In the genomic region with DNA sequence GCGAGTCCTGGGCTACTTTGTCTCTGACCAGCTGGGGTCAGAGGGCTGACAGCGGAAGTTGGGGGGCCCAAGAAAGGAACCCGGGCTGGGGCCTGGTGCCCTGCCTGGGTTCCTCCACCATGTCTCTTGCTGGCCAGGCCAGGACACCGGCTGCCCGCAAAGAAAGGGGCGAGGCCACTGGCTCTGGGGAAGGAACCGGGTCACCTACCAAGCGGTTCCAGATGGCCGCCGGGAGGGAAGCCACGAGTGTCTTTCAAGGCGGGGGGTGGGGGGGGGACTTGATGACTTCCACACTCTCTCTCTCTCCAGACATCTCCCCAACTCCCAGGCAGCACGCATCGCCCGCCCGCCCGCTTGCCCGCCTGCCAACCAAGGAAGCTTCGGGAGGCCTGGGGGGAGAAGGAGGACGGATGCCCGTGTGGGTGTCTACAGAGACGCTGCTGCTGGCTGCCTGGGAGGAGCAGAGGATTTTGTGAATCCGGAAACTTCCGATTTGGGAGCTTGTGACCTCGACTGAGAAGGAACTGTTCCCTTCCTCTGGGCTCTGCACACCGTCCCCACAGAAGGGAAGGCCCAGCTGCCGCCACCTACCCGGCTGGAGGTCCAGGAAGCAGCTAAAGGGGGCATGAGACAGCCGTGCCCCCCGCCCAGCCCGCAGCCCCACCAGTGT, we compare ENCODE assay signal across 8 cellular contexts. TPM values are rescaled to one million over a fixed set of nuclear protein-coding genes. Genes with fewer than 3 reads are reported as not detected.
A peak's percentile ranks its signal among the peaks of the same experiment; 100 is the strongest.
DNase-seq lines count a peak whose midpoint lies in the region; ATAC-seq and TF ChIP-seq lines count a peak whose summit lies in the region.

No MANE protein-coding gene starts in this region.

- CTCF ChIA-PET in Caco-2 (lab: Charles Lee): interaction anchor here (1.1 kb wide), 1 partner anchor 11 kb away, joined by 4 read pairs; no protein-coding TSS in a partner anchor

- ATAC-seq in HG02588 (IDR thresholded peaks at IDR 0.05; ENCODE audit: unreplicated experiment): no peak

- intact Hi-C loops in Caco-2 (cut with micrococcal nuclease; ENCODE audit: unreplicated experiment): no loop called here

- H3K27me3 ChIP-seq in Caco-2 (replicated peaks; ENCODE audit: control insufficient read depth, insufficient read depth, low read length) (no peaks in the 10 kb centered on the region), neuron (ENCODE audit: insufficient read depth, low read length) (no peaks in the 10 kb centered on the region)

- peak overlapping the region; percentile 22 for H2AFZ ChIP-seq in neuron (ENCODE audit: low read depth, low read length)

- H3K4me1 Mint-ChIP-seq in Caco-2 (ENCODE audit: low read depth, unreplicated experiment) (no peaks in the 10 kb centered on the region), IgD-negative memory B cell (peaks cover 12 to 15% (median 14%) of the 10 kb centered on the region in 3 donors)
- peaks cover 24% of the 10 kb centered on the region for H3K4me1 Mint-ChIP-seq in activated T-cell treated with anti-CD3 and anti-CD28 coated beads, Interleukin-2, amount 50 U/mL, for 24 hours (ENCODE audit: low read depth)

- H3K27me3 Mint-ChIP-seq in Caco-2 (ENCODE audit: insufficient read depth, unreplicated experiment): no peaks in the 10 kb centered on the region
- no peaks in the 10 kb centered on the region for H3K27me3 Mint-ChIP-seq in IgD-negative memory B cell
- H3K27me3 Mint-ChIP-seq in activated T-cell treated with anti-CD3 and anti-CD28 coated beads, Interleukin-2, amount 50 U/mL, for 24 hours: no peaks in the 10 kb centered on the region

- no peaks in the 10 kb centered on the region for H3K4me1 ChIP-seq in Caco-2
- peaks cover 13% of the 10 kb centered on the region for H3K4me1 ChIP-seq in neuron (ENCODE audit: insufficient read depth, low read length)

- H3K36me3 Mint-ChIP-seq in Caco-2 (ENCODE audit: insufficient read depth, unreplicated experiment): peaks cover 12% of the 10 kb centered on the region
- H3K36me3 Mint-ChIP-seq in IgD-negative memory B cell: no peaks in the 10 kb centered on the region
- peaks cover 4% of the 10 kb centered on the region for H3K36me3 Mint-ChIP-seq in activated T-cell treated with anti-CD3 and anti-CD28 coated beads, Interleukin-2, amount 50 U/mL, for 24 hours (ENCODE audit: low read depth)

- BruUV-seq in Caco-2 (replicated peaks; lab: Mats Ljungman, UMichigan): no TSS peak

- H3K9me3 ChIP-seq in Caco-2 (no peaks in the 10 kb centered on the region), neuron (ENCODE audit: low read length) (no peaks in the 10 kb centered on the region)

- H3K4me3 Mint-ChIP-seq in Caco-2 (ENCODE audit: unreplicated experiment): peak overlapping the region; percentile 72
- peak overlapping the region; percentile 83 to 95 (median 92) for H3K4me3 Mint-ChIP-seq in IgD-negative memory B cell
- H3K4me3 Mint-ChIP-seq in activated T-cell treated with anti-CD3 and anti-CD28 coated beads, Interleukin-2, amount 50 U/mL, for 24 hours: peak overlapping the region; percentile 90

- no peaks in the 10 kb centered on the region for H3K36me3 ChIP-seq in Caco-2 (ENCODE audit: control insufficient read depth, insufficient read depth, low read length)
- peaks cover 2% of the 10 kb centered on the region for H3K36me3 ChIP-seq in neuron (ENCODE audit: insufficient read depth, low read length)

- no peak overlapping the region for H3K27ac Mint-ChIP-seq in Caco-2 (ENCODE audit: unreplicated experiment)
- H3K27ac Mint-ChIP-seq in IgD-negative memory B cell: peak overlapping the region; percentile 39 to 81 (median 70)
- peak overlapping the region; percentile 83 for H3K27ac Mint-ChIP-seq in activated T-cell treated with anti-CD3 and anti-CD28 coated beads, Interleukin-2, amount 50 U/mL, for 24 hours

- H3K4me3 ChIP-seq in Caco-2 (ENCODE audit: low read depth, low read length): peak overlapping the region; percentile 81
- peak overlapping the region; percentile 79 to 90 for H3K4me3 ChIP-seq in foreskin fibroblast (ENCODE audit: low read depth in 1 of 2, low read length in 2 of 2)
- H3K4me3 ChIP-seq in neuron (ENCODE audit: low read length): peak overlapping the region; percentile 68

- H3K9me3 Mint-ChIP-seq in Caco-2 (ENCODE audit: unreplicated experiment) (no peaks in the 10 kb centered on the region), IgD-negative memory B cell (no peaks in the 10 kb centered on the region)
- no peaks in the 10 kb centered on the region for H3K9me3 Mint-ChIP-seq in activated T-cell treated with anti-CD3 and anti-CD28 coated beads, Interleukin-2, amount 50 U/mL, for 24 hours

- DNase-seq in Caco-2 (no peak), foreskin fibroblast (peak; percentile 64 to 82), NCI-H1694 (lab: John Stamatoyannopoulos, UW) (no peak), DMS153 treated with DMSO at 0.1 percent for 48 hours (lab: John Stamatoyannopoulos, UW; ENCODE audit: unreplicated experiment) (no peak)
- peak; percentile 58 for DNase-seq in activated T-cell treated with anti-CD3 and anti-CD28 coated beads, Interleukin-2, amount 50 U/mL, for 24 hours

- TF ChIP-seq CTCF in Caco-2 (IDR thresholded peaks at IDR 0.05; ENCODE audit: insufficient read depth in 1 of 2, low read depth in 1 of 2, low read length in 1 of 2, severe bottlenecking in 1 of 2, unreplicated experiment in 1 of 2): no peak
- no peak for TF ChIP-seq CTCF in foreskin fibroblast (IDR thresholded peaks at IDR 0.05; ENCODE audit: low read depth, low read length)

- POLR2A ChIA-PET in Caco-2 (lab: Charles Lee): interaction anchor here (0.5 to 1.9 kb wide), 2 partner anchors 19 to 64 kb away, joined by 5 to 6 read pairs; no protein-coding TSS in a partner anchor

RNA-seq across cellular contexts. Expression of a gene that starts 1.1 kb away (rescaled TPM):
- 24.5 and 27.0 TPM in 2 replicates for total RNA-seq in Caco-2 (2022)
- 11.5 TPM for polyA plus RNA-seq in IgD-negative memory B cell

RNA-seq across cellular contexts. Expression of a gene that starts 9.0 kb away (rescaled TPM):
- 79.3 and 83.6 TPM in 2 replicates for total RNA-seq in Caco-2 (2022)
- 4.9 TPM for polyA plus RNA-seq in IgD-negative memory B cell

Comparison
In these comparisons a context has a peak if more than half of its experiments do, and no peak if none do; other contexts are left out.
1. DNase-seq: peak in activated T-cell treated with anti-CD3 and anti-CD28 coated beads, Interleukin-2, amount 50 U/mL, for 24 hours (single experiment) and foreskin fibroblast (2 of 2); none in Caco-2 (0 of 2), NCI-H1694 (single experiment) and DMS153 treated with DMSO at 0.1 percent for 48 hours (single experiment).
2. Peak in every context shown above with its lines, with median percentiles within 50 percentile points of each other: H3K4me3 ChIP-seq and H3K4me3 Mint-ChIP-seq.